Comparison of ENCODE assay signal across 8 cellular contexts in the genomic region with DNA sequence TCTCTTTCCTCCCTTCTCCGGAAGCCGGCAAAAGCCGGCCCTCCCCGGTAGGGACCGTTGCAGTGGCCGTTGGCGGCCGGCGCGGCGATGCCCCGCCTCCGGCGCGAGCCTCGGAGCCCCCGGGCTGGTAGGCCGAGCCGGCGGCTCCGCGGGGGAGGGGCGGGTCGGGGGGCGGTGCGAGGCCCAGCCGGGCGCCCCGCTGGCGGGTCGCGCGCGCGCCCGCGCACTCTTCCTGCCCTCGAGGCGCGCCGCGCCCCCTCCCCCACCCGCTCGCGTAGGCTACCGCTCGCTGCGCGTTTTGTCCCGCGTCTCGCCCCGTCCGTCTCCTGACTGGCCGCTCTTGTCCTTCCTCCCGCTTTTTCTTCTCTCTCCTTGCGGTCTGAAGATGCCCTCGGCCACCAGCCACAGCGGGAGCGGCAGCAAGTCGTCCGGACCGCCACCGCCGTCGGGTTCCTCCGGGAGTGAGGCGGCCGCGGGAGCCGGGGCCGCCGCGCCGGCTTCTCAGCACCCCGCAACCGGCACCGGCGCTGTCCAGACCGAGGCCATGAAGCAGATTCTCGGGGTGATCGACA. TPM values are rescaled to one million over a fixed set of nuclear protein-coding genes. Genes with fewer than 3 reads are reported as not detected.
DNase-seq lines count a peak whose midpoint lies in the region; ATAC-seq, FAIRE-seq and TF ChIP-seq lines count a peak whose summit lies in the region.

No MANE protein-coding gene starts in this region.

- intact Hi-C loops in natural killer cell (cut with micrococcal nuclease), result loop anchor here (2.0 to 10.0 kb wide), 5 partner anchors 35 to 1157 kb away; a partner anchor contains a TSS

- no peak for TF ChIP-seq RAD21 in Ishikawa (IDR thresholded peaks at IDR 0.05; ENCODE audit: low read depth)

- peaks cover 42% of the 10 kb centered on the region for H3K36me3 Mint-ChIP-seq in activated T-helper 17 cell treated with anti-CD3 and anti-CD28 coated beads, Interleukin-2, amount 50 U/mL, for 72 hours (ENCODE audit: low read depth)
- no peaks in the 10 kb centered on the region for H3K36me3 Mint-ChIP-seq in natural killer cell

- H3K4me3 Mint-ChIP-seq in activated T-helper 17 cell treated with anti-CD3 and anti-CD28 coated beads, Interleukin-2, amount 50 U/mL, for 72 hours, result peak overlapping the region; percentile 96
- peak overlapping the region; percentile 99 for H3K4me3 Mint-ChIP-seq in natural killer cell

- ATAC-seq in GM21529 (IDR thresholded peaks at IDR 0.05; ENCODE audit: unreplicated experiment), result peak; percentile 56
- peak; percentile 70 for ATAC-seq in activated T-helper 17 cell treated with anti-CD3 and anti-CD28 coated beads, Interleukin-2, amount 50 U/mL, for 72 hours (replicated peaks)
- peak; percentile 62 to 88 (median 75) for ATAC-seq in natural killer cell

- peak overlapping the region; percentile 97 for H3K27ac Mint-ChIP-seq in activated T-helper 17 cell treated with anti-CD3 and anti-CD28 coated beads, Interleukin-2, amount 50 U/mL, for 72 hours
- H3K27ac Mint-ChIP-seq in natural killer cell, result peak overlapping the region; percentile 95 to 96

- H3K4me3 ChIP-seq in fibroblast of mammary gland (ENCODE audit: control insufficient read depth, low read depth, low read length), result peak overlapping the region; percentile 89

- TF ChIP-seq EP300 in Ishikawa (IDR thresholded peaks at IDR 0.05; ENCODE audit: borderline replicate concordance), result no peak

- DNase-seq in DMS153 treated with DMSO at 0.1 percent for 48 hours (lab: John Stamatoyannopoulos, UW; ENCODE audit: unreplicated experiment) (peak; percentile 75), RCC 7860 (ENCODE audit: low spot score) (peak; percentile 56), fibroblast of mammary gland (ENCODE audit: low read depth) (peak; percentile 83), natural killer cell (peak; percentile 85)
- DNase-seq in stimulated activated naive CD4-positive, alpha-beta T cell (lab: John Stamatoyannopoulos, UW), result peak; percentile 73 to 89 (median 84)

- no peaks in the 10 kb centered on the region for H3K9me3 Mint-ChIP-seq in activated T-helper 17 cell treated with anti-CD3 and anti-CD28 coated beads, Interleukin-2, amount 50 U/mL, for 72 hours
- no peaks in the 10 kb centered on the region for H3K9me3 Mint-ChIP-seq in natural killer cell

- H3K4me1 Mint-ChIP-seq in activated T-helper 17 cell treated with anti-CD3 and anti-CD28 coated beads, Interleukin-2, amount 50 U/mL, for 72 hours, result peaks cover 8% of the 10 kb centered on the region
- H3K4me1 Mint-ChIP-seq in natural killer cell, result peaks cover 33 to 34% of the 10 kb centered on the region in 2 donors

- H3K27me3 Mint-ChIP-seq in activated T-helper 17 cell treated with anti-CD3 and anti-CD28 coated beads, Interleukin-2, amount 50 U/mL, for 72 hours, result no peaks in the 10 kb centered on the region
- H3K27me3 Mint-ChIP-seq in natural killer cell (ENCODE audit: low read depth in 2 of 2), result no peaks in the 10 kb centered on the region

- FAIRE-seq in RCC 7860 (lab: Jason Lieb, UNC), result no peak

- no peak for TF ChIP-seq CTCF in fibroblast of mammary gland (conservative IDR thresholded peaks at IDR 0.05; ENCODE audit: control insufficient read depth, insufficient read depth, low read depth, low read length)
- no peak for TF ChIP-seq CTCF in natural killer cell (IDR thresholded peaks at IDR 0.05)

TF ChIP-seq in Ishikawa, 13 proteins besides CTCF, POLR2A, EP300 and RAD21:
- TF ChIP-seq TEAD4 (IDR thresholded peaks at IDR 0.05) (peak; percentile 7; the same call in 1 of the 2 replicates), ZBTB7A (IDR thresholded peaks at IDR 0.05; ENCODE audit: low read depth) (peak; percentile 15; the same call in 1 of the 2 replicates), TCF12 (IDR thresholded peaks at IDR 0.05; ENCODE audit: low read depth) (no peak), NFIC (IDR thresholded peaks at IDR 0.05) (no peak), CEBPB (IDR thresholded peaks at IDR 0.05) (no peak), CREB1 (IDR thresholded peaks at IDR 0.05; ENCODE audit: low read depth) (no peak), YY1 (IDR thresholded peaks at IDR 0.05; ENCODE audit: low read depth) (no peak), TAF1 (IDR thresholded peaks at IDR 0.05; ENCODE audit: low read depth) (peak; percentile 36; the same call in 1 of the 2 replicates)
- TF ChIP-seq, protein P1, sequence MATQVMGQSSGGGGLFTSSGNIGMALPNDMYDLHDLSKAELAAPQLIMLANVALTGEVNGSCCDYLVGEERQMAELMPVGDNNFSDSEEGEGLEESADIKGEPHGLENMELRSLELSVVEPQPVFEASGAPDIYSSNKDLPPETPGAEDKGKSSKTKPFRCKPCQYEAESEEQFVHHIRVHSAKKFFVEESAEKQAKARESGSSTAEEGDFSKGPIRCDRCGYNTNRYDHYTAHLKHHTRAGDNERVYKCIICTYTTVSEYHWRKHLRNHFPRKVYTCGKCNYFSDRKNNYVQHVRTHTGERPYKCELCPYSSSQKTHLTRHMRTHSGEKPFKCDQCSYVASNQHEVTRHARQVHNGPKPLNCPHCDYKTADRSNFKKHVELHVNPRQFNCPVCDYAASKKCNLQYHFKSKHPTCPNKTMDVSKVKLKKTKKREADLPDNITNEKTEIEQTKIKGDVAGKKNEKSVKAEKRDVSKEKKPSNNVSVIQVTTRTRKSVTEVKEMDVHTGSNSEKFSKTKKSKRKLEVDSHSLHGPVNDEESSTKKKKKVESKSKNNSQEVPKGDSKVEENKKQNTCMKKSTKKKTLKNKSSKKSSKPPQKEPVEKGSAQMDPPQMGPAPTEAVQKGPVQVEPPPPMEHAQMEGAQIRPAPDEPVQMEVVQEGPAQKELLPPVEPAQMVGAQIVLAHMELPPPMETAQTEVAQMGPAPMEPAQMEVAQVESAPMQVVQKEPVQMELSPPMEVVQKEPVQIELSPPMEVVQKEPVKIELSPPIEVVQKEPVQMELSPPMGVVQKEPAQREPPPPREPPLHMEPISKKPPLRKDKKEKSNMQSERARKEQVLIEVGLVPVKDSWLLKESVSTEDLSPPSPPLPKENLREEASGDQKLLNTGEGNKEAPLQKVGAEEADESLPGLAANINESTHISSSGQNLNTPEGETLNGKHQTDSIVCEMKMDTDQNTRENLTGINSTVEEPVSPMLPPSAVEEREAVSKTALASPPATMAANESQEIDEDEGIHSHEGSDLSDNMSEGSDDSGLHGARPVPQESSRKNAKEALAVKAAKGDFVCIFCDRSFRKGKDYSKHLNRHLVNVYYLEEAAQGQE (IDR thresholded peaks at IDR 0.05; ENCODE audit: low read depth), result 0 out of 2 replicates have a peak, but pooled peaks have one; percentile 14
- TF ChIP-seq, protein P2, sequence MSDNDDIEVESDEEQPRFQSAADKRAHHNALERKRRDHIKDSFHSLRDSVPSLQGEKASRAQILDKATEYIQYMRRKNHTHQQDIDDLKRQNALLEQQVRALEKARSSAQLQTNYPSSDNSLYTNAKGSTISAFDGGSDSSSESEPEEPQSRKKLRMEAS (IDR thresholded peaks at IDR 0.05), result peak; percentile 50
- TF ChIP-seq, protein P3, sequence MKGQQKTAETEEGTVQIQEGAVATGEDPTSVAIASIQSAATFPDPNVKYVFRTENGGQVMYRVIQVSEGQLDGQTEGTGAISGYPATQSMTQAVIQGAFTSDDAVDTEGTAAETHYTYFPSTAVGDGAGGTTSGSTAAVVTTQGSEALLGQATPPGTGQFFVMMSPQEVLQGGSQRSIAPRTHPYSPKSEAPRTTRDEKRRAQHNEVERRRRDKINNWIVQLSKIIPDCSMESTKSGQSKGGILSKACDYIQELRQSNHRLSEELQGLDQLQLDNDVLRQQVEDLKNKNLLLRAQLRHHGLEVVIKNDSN (IDR thresholded peaks at IDR 0.05), result peak; percentile 19; the same call in 1 of the 2 replicates
TF ChIP-seq in Ishikawa: peak in this region for 6.

RNA-seq across cellular contexts. Expression of a gene that starts 0.6 kb away (rescaled TPM):
- 100 to 1,000 TPM; 151 to 262 TPM for total RNA-seq in activated T-helper 17 cell treated with anti-CD3 and anti-CD28 coated beads, Interleukin-2, amount 50 U/mL, for 72 hours
- total RNA-seq in natural killer cell, result 100 to 1,000 TPM; 118 to 158 (median 137) TPM

RNA-seq across cellular contexts. Expression of a gene that starts 53.3 kb away (rescaled TPM):
- 100 to 1,000 TPM; 113 to 138 TPM for total RNA-seq in activated T-helper 17 cell treated with anti-CD3 and anti-CD28 coated beads, Interleukin-2, amount 50 U/mL, for 72 hours
- 10 to 100 TPM; 40.3 to 53.6 (median 42.8) TPM for total RNA-seq in natural killer cell

Comparison
In these comparisons a context has a peak if more than half of its experiments do, and no peak if none do; other contexts are left out.
1. Peak in every context shown above with its lines: DNase-seq, ATAC-seq and H3K4me3 ChIP-seq.